ENCODE assay signal across 23 cellular contexts in the genomic region with DNA sequence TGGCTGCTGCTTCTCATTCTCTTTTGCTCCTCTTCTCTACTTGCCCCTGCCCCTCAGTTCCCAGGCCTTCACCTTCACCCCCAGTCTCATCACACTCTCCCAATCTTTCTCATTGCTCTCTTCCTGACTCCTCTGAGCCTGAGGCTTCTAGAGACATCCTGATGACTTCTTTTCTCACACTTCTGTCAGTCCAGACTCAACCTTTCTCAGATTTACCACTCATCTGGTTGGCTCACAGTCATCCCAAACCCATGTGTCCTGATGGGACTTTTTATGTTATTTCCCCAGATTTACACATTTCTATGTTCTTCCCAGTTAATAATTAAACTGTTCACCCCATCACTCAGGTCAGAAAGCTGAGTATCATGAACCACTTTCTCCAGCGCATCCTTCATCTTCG.
DNase-seq lines count a peak whose midpoint lies in the region; ATAC-seq and TF ChIP-seq lines count a peak whose summit lies in the region.
"Had no signal": no experiment of that assay in that cellular context is flagged by ENCODE, and none has a peak within 500 bp of the region (broad histone marks: within the 10 kb centered on the region; RNA-seq: fewer than 3 reads in every experiment).

No MANE protein-coding gene starts in this region.

- peaks cover 21% of the 10 kb centered on the region for H3K4me1 ChIP-seq in CD4-positive, CD25-positive, alpha-beta regulatory T cell (ENCODE audit: control insufficient read depth, insufficient read depth, low read length, poor library complexity, severe bottlenecking)
- peaks cover 22% of the 10 kb centered on the region for H3K4me1 ChIP-seq in neural progenitor cell
- H3K4me1 ChIP-seq: tibial artery had no signal

- no peak overlapping the region for H3K27ac ChIP-seq in CD4-positive, CD25-positive, alpha-beta regulatory T cell (ENCODE audit: insufficient read depth, low read length, poor library complexity, severe bottlenecking)
- H3K27ac ChIP-seq in neural progenitor cell = no peak overlapping the region
- H3K27ac ChIP-seq: tibial artery had no signal

- H3K4me1 Mint-ChIP-seq in CD4-positive, CD25-positive, alpha-beta regulatory T cell = peaks cover 26 to 51% (median 35%) of the 10 kb centered on the region in 4 donors
- H3K4me1 Mint-ChIP-seq in dendritic cell treated with granulocyte-macrophage colony-stimulating factor and Interleukin-4, amounts not matched to agents 40 ng/mL and 50 ng/mL, for 4 days (ENCODE audit: low read depth) = peaks cover 51% of the 10 kb centered on the region
- H3K4me1 Mint-ChIP-seq in endothelial cell (ENCODE audit: unreplicated experiment) (no peaks in the 10 kb centered on the region), neural progenitor cell (peaks cover 17% of the 10 kb centered on the region)

- no peaks in the 10 kb centered on the region for H3K79me2 ChIP-seq in neural progenitor cell (ENCODE audit: low read depth)

- peaks cover 5% of the 10 kb centered on the region for H3K36me3 Mint-ChIP-seq in CD4-positive, CD25-positive, alpha-beta regulatory T cell
- peaks cover 86% of the 10 kb centered on the region for H3K36me3 Mint-ChIP-seq in dendritic cell treated with granulocyte-macrophage colony-stimulating factor and Interleukin-4, amounts not matched to agents 40 ng/mL and 50 ng/mL, for 4 days (ENCODE audit: low read depth)
- no peaks in the 10 kb centered on the region for H3K36me3 Mint-ChIP-seq in endothelial cell (ENCODE audit: low read depth, unreplicated experiment)
- no peaks in the 10 kb centered on the region for H3K36me3 Mint-ChIP-seq in neural progenitor cell
- H3K36me3 Mint-ChIP-seq: activated CD8-positive, alpha-beta memory T cell treated with anti-CD3 and anti-CD28 coated beads, Interleukin-2, amount 10 ng/mL, durations not matched to agents 7 days and 5 days; natural killer cell had no signal

- intact Hi-C loops in dendritic cell treated with granulocyte-macrophage colony-stimulating factor and Interleukin-4, amounts not matched to agents 40 ng/mL and 50 ng/mL, for 4 days (cut with micrococcal nuclease) = no loop called here
- intact Hi-C loops in head of caudate nucleus (cut with DNase I) = no loop called here

- no peak for ATAC-seq in CD4-positive, CD25-positive, alpha-beta regulatory T cell (ENCODE audit: low read depth in 2 of 2)
- peak; percentile 43 for ATAC-seq in GM19397 (IDR thresholded peaks at IDR 0.05; ENCODE audit: unreplicated experiment)
- ATAC-seq in HG02852 (IDR thresholded peaks at IDR 0.05; ENCODE audit: unreplicated experiment) = peak; percentile 48
- no peak for ATAC-seq in HG02885 (IDR thresholded peaks at IDR 0.05; ENCODE audit: poor library complexity, unreplicated experiment)
- ATAC-seq: activated CD8-positive, alpha-beta memory T cell treated with anti-CD3 and anti-CD28 coated beads, Interleukin-2, amount 10 ng/mL, durations not matched to agents 7 days and 5 days; activated T-cell treated with anti-CD3 and anti-CD28 coated beads, Interleukin-2, amount 50 U/mL, for 72 hours; left ventricle myocardium superior; natural killer cell had no signal

- H3K9me3 ChIP-seq in CD4-positive, CD25-positive, alpha-beta regulatory T cell (ENCODE audit: control insufficient read depth in 2 of 2, low read length in 2 of 2) = peaks cover 5 to 7% of the 10 kb centered on the region in 2 experiments
- no peaks in the 10 kb centered on the region for H3K9me3 ChIP-seq in neural progenitor cell (ENCODE audit: low read depth)
- H3K9me3 ChIP-seq: tibial artery had no signal

- peak overlapping the region; percentile 42 to 89 (median 57) for H3K27ac Mint-ChIP-seq in CD4-positive, CD25-positive, alpha-beta regulatory T cell
- peak overlapping the region; percentile 23 for H3K27ac Mint-ChIP-seq in dendritic cell treated with granulocyte-macrophage colony-stimulating factor and Interleukin-4, amounts not matched to agents 40 ng/mL and 50 ng/mL, for 4 days
- H3K27ac Mint-ChIP-seq in endothelial cell (ENCODE audit: unreplicated experiment) (no peak overlapping the region), neural progenitor cell (no peak overlapping the region)
- H3K27ac Mint-ChIP-seq: activated CD4-positive, alpha-beta T cell treated with anti-CD3 and anti-CD28 coated beads, Interleukin-2, amount 10 ng/mL, durations not matched to agents 7 days and 5 days; activated CD8-positive, alpha-beta memory T cell treated with anti-CD3 and anti-CD28 coated beads, Interleukin-2, amount 10 ng/mL, durations not matched to agents 7 days and 5 days; activated T-cell treated with anti-CD3 and anti-CD28 coated beads, Interleukin-2, amount 50 U/mL, for 72 hours; natural killer cell had no signal

- no peaks in the 10 kb centered on the region for H4K20me1 ChIP-seq in neural progenitor cell (ENCODE audit: low read depth)

- no peak overlapping the region for H3K9ac ChIP-seq in neural progenitor cell

- peaks cover 4% of the 10 kb centered on the region for H3K27me3 Mint-ChIP-seq in CD4-positive, CD25-positive, alpha-beta regulatory T cell
- no peaks in the 10 kb centered on the region for H3K27me3 Mint-ChIP-seq in dendritic cell treated with granulocyte-macrophage colony-stimulating factor and Interleukin-4, amounts not matched to agents 40 ng/mL and 50 ng/mL, for 4 days
- H3K27me3 Mint-ChIP-seq in endothelial cell (ENCODE audit: unreplicated experiment) (no peaks in the 10 kb centered on the region), neural progenitor cell (ENCODE audit: insufficient read depth, low read depth) (no peaks in the 10 kb centered on the region)
- H3K27me3 Mint-ChIP-seq: activated CD4-positive, alpha-beta T cell treated with anti-CD3 and anti-CD28 coated beads, Interleukin-2, amount 10 ng/mL, durations not matched to agents 7 days and 5 days; activated CD8-positive, alpha-beta memory T cell treated with anti-CD3 and anti-CD28 coated beads, Interleukin-2, amount 10 ng/mL, durations not matched to agents 7 days and 5 days had no signal

- DNase-seq in CD4-positive, CD25-positive, alpha-beta regulatory T cell = no peak
- DNase-seq in endothelial cell (ENCODE audit: low spot score) = no peak
- DNase-seq in head of caudate nucleus = no peak
- no peak for DNase-seq in neural progenitor cell (ENCODE audit: low spot score)
- DNase-seq: activated CD4-positive, alpha-beta T cell treated with anti-CD3 and anti-CD28 coated beads, Interleukin-2, amount 10 ng/mL, durations not matched to agents 7 days and 5 days; activated CD8-positive, alpha-beta memory T cell treated with anti-CD3 and anti-CD28 coated beads, Interleukin-2, amount 10 ng/mL, durations not matched to agents 7 days and 5 days; activated naive CD4-positive, alpha-beta T cell treated with Interleukin-2 at 50 U/mL for 16 hours; activated T-cell treated with anti-CD3 and anti-CD28 coated beads, Interleukin-2, amount 50 U/mL, for 72 hours; amygdala; effector CD4-positive, alpha-beta T cell; IMR-90; islet precursor cell; left ventricle myocardium superior; natural killer cell; NCI-H1105 treated with DMSO at 0.1 percent for 48 hours; NCI-H2029; NCI-H526 treated with DMSO at 0.1 percent for 48 hours; SW 1271; tibial artery had no signal

- H3F3A ChIP-seq in neural progenitor cell (ENCODE audit: low read depth) = no peaks in the 10 kb centered on the region

- H3K36me3 ChIP-seq in CD4-positive, CD25-positive, alpha-beta regulatory T cell (ENCODE audit: control insufficient read depth, insufficient read depth, low read length) = no peaks in the 10 kb centered on the region
- H3K36me3 ChIP-seq in neural progenitor cell = peaks cover 6% of the 10 kb centered on the region
- H3K36me3 ChIP-seq: tibial artery had no signal

- no peak overlapping the region for H3K4me2 ChIP-seq in neural progenitor cell

- H2AFZ ChIP-seq in neural progenitor cell (replicated peaks) = no peak overlapping the region

- H3K27me3 ChIP-seq in CD4-positive, CD25-positive, alpha-beta regulatory T cell (ENCODE audit: control insufficient read depth, insufficient read depth, low read length) = no peaks in the 10 kb centered on the region
- no peaks in the 10 kb centered on the region for H3K27me3 ChIP-seq in neural progenitor cell
- H3K27me3 ChIP-seq: tibial artery had no signal

- no peak overlapping the region for H3K4me3 ChIP-seq in CD4-positive, CD25-positive, alpha-beta regulatory T cell (ENCODE audit: low read depth, low read length)
- no peak overlapping the region for H3K4me3 ChIP-seq in neural progenitor cell
- H3K4me3 ChIP-seq: tibial artery had no signal

- TF ChIP-seq CTCF in endothelial cell (IDR thresholded peaks at IDR 0.05; ENCODE audit: unreplicated experiment) = no peak
- no peak for TF ChIP-seq CTCF in neural progenitor cell (IDR thresholded peaks at IDR 0.05)

- no peak overlapping the region for H3K4me3 Mint-ChIP-seq in CD4-positive, CD25-positive, alpha-beta regulatory T cell
- H3K4me3 Mint-ChIP-seq in dendritic cell treated with granulocyte-macrophage colony-stimulating factor and Interleukin-4, amounts not matched to agents 40 ng/mL and 50 ng/mL, for 4 days = no peak overlapping the region
- H3K4me3 Mint-ChIP-seq in endothelial cell (ENCODE audit: unreplicated experiment) (no peak overlapping the region), neural progenitor cell (no peak overlapping the region)
- H3K4me3 Mint-ChIP-seq: activated CD4-positive, alpha-beta T cell treated with anti-CD3 and anti-CD28 coated beads, Interleukin-2, amount 10 ng/mL, durations not matched to agents 7 days and 5 days; activated CD8-positive, alpha-beta memory T cell treated with anti-CD3 and anti-CD28 coated beads, Interleukin-2, amount 10 ng/mL, durations not matched to agents 7 days and 5 days; activated T-cell treated with anti-CD3 and anti-CD28 coated beads, Interleukin-2, amount 50 U/mL, for 72 hours; natural killer cell had no signal

- H3K9me3 Mint-ChIP-seq in CD4-positive, CD25-positive, alpha-beta regulatory T cell = peaks cover 0 to 17% (median 4%) of the 10 kb centered on the region in 7 donors
- peaks cover 12% of the 10 kb centered on the region for H3K9me3 Mint-ChIP-seq in dendritic cell treated with granulocyte-macrophage colony-stimulating factor and Interleukin-4, amounts not matched to agents 40 ng/mL and 50 ng/mL, for 4 days
- H3K9me3 Mint-ChIP-seq in endothelial cell (ENCODE audit: unreplicated experiment) (no peaks in the 10 kb centered on the region), neural progenitor cell (peaks cover 3% of the 10 kb centered on the region)
- H3K9me3 Mint-ChIP-seq: activated CD4-positive, alpha-beta T cell treated with anti-CD3 and anti-CD28 coated beads, Interleukin-2, amount 10 ng/mL, durations not matched to agents 7 days and 5 days; natural killer cell had no signal

Comparison
In these comparisons a context has a peak if more than half of its experiments do, and no peak if none do; other contexts are left out.
1. ATAC-seq: peak in GM19397 (single experiment) and HG02852 (single experiment); none in CD4-positive, CD25-positive, alpha-beta regulatory T cell (0 of 2) and HG02885 (single experiment).
2. H3K27ac Mint-ChIP-seq: peak in CD4-positive, CD25-positive, alpha-beta regulatory T cell (3 of 3) and dendritic cell treated with granulocyte-macrophage colony-stimulating factor and Interleukin-4, amounts not matched to agents 40 ng/mL and 50 ng/mL, for 4 days (single experiment); none in endothelial cell (single experiment) and neural progenitor cell (single experiment).